ENCODE assay signal across 1 cellular context in genomic region chr3:154992655-154993054, GRCh38.
TF ChIP-seq lines count a peak whose summit lies in the region.

No MANE protein-coding gene starts in this region.

TF ChIP-seq in GM23338, 12 proteins besides CTCF, POLR2A, EP300 and RAD21 (continued from another document):
- TF ChIP-seq ZNF462 (CRISPR knock-in tag; IDR thresholded peaks at IDR 0.05) = no peak
- TF ChIP-seq EZH2 (IDR thresholded peaks at IDR 0.05; ENCODE audit: low read depth, unreplicated experiment) = no peak
